ENCODE assay signal across 10 cellular contexts in genomic region chr11:101126551-101127347, GRCh38. TPM values are rescaled to one million over a fixed set of nuclear protein-coding genes. Genes with fewer than 3 reads are reported as not detected.
DNase-seq lines count a peak whose midpoint lies in the region; ATAC-seq and TF ChIP-seq lines count a peak whose summit lies in the region.
"Had no signal": no experiment of that assay in that cellular context is flagged by ENCODE, and none has a peak within 500 bp of the region (broad histone marks: within the 10 kb centered on the region; RNA-seq: fewer than 3 reads in every experiment).

No MANE protein-coding gene starts in this region.

- H3K27ac ChIP-seq in ACC112 (ENCODE audit: low read depth, low read length) (no peak overlapping the region), fibroblast of lung (ENCODE audit: insufficient read depth, low read length) (peak overlapping the region; percentile 16), SJCRH30 (no peak overlapping the region)

- peak; percentile 8 for DNase-seq in MG63
- peak in 1 of 2 donors; percentile 45 for DNase-seq in fibroblast of lung (ENCODE audit: low read depth in 2 of 2)
- no peak for DNase-seq in naive B cell
- no peak for DNase-seq in activated naive CD4-positive, alpha-beta T cell treated with anti-CD3 and anti-CD28 coated beads, Interleukin-2, amount 50 U/mL, for 16 hours
- DNase-seq in SJCRH30: no peak
- DNase-seq: effector CD4-positive, alpha-beta T cell had no signal

- peak overlapping the region; percentile 78 for H3K4me2 ChIP-seq in fibroblast of lung (ENCODE audit: extremely low read depth, insufficient read depth, low read length)

- H3K9me3 Mint-ChIP-seq in naive B cell: peaks cover 0 to 14% (median 2%) of the 10 kb centered on the region in 7 donors

- H3K4me1 Mint-ChIP-seq in naive B cell: peaks cover 4 to 15% (median 14%) of the 10 kb centered on the region in 3 donors

- peaks cover 47 to 67% (median 47%) of the 10 kb centered on the region in 3 donors for H3K27me3 Mint-ChIP-seq in naive B cell

- no peaks in the 10 kb centered on the region for H4K20me1 ChIP-seq in fibroblast of lung (ENCODE audit: control insufficient read depth, extremely low read depth, insufficient read depth, low read length)

- no peak for TF ChIP-seq POLR2A in GM18505 (IDR thresholded peaks at IDR 0.05; ENCODE audit: borderline replicate concordance, extremely low read depth, insufficient read depth, insufficient read length)

- TF ChIP-seq CTCF in fibroblast of lung (conservative IDR thresholded peaks at IDR 0.05 in 1 of 2, IDR thresholded peaks at IDR 0.05 in 1 of 2; ENCODE audit: low read depth in 1 of 2, low read length in 2 of 2): no peak

- ATAC-seq in naive B cell (ENCODE audit: low read depth in 2 of 2) (peak in 1 of 2 donors; percentile 16), GM18505 (IDR thresholded peaks at IDR 0.05; ENCODE audit: unreplicated experiment) (no peak), GM19467 (IDR thresholded peaks at IDR 0.05; ENCODE audit: unreplicated experiment) (no peak)

- no peaks in the 10 kb centered on the region for H3K36me3 Mint-ChIP-seq in naive B cell

- peaks cover 93% of the 10 kb centered on the region for H3K27me3 ChIP-seq in ACC112 (ENCODE audit: insufficient read depth, low read length)
- peaks cover 58% of the 10 kb centered on the region for H3K27me3 ChIP-seq in MG63
- peaks cover 12% of the 10 kb centered on the region for H3K27me3 ChIP-seq in fibroblast of lung (ENCODE audit: control insufficient read depth, insufficient read depth, low read length)
- no peaks in the 10 kb centered on the region for H3K27me3 ChIP-seq in SJCRH30

- H3K4me3 ChIP-seq in ACC112 (ENCODE audit: low read depth, low read length) (peak overlapping the region; percentile 77), MG63 (peak overlapping the region; percentile 40), fibroblast of lung (replicated peaks in 1 of 4; ENCODE audit: control extremely low read depth in 1 of 4, insufficient read depth in 1 of 4, low read depth in 3 of 4, low read length in 4 of 4) (peak overlapping the region; percentile 59 to 72 (median 63)), SJCRH30 (no peak overlapping the region)

- peak overlapping the region; percentile 44 for H3K9ac ChIP-seq in fibroblast of lung (ENCODE audit: insufficient read depth, low read length)

- H3K9me3 ChIP-seq in MG63: no peaks in the 10 kb centered on the region
- no peaks in the 10 kb centered on the region for H3K9me3 ChIP-seq in fibroblast of lung (ENCODE audit: control insufficient read depth, insufficient read depth, low read depth, low read length)
- no peaks in the 10 kb centered on the region for H3K9me3 ChIP-seq in SJCRH30 (replicated peaks)

- H3K4me1 ChIP-seq in ACC112 (ENCODE audit: control insufficient read depth, insufficient read depth, low read length, unreplicated experiment): no peaks in the 10 kb centered on the region
- H3K4me1 ChIP-seq in fibroblast of lung (ENCODE audit: control insufficient read depth, extremely low read depth, insufficient read depth, low read length): no peaks in the 10 kb centered on the region
- no peaks in the 10 kb centered on the region for H3K4me1 ChIP-seq in SJCRH30

- H3K36me3 ChIP-seq in ACC112 (ENCODE audit: insufficient read depth, low read length) (no peaks in the 10 kb centered on the region), MG63 (no peaks in the 10 kb centered on the region), fibroblast of lung (ENCODE audit: control insufficient read depth, insufficient read depth, low read length) (no peaks in the 10 kb centered on the region), SJCRH30 (no peaks in the 10 kb centered on the region)

- no peaks in the 10 kb centered on the region for H3K79me2 ChIP-seq in ACC112 (ENCODE audit: control insufficient read depth, insufficient read depth, low read length, unreplicated experiment)
- no peaks in the 10 kb centered on the region for H3K79me2 ChIP-seq in fibroblast of lung (ENCODE audit: control insufficient read depth, insufficient read depth, low read length)

- peak overlapping the region; percentile 53 for H2AFZ ChIP-seq in ACC112 (ENCODE audit: low read length, unreplicated experiment)
- peak overlapping the region; percentile 87 for H2AFZ ChIP-seq in fibroblast of lung (ENCODE audit: low read length)

- peak overlapping the region; percentile 74 to 89 (median 83) for H3K4me3 Mint-ChIP-seq in naive B cell

- H3K27ac Mint-ChIP-seq in naive B cell: no peak overlapping the region

RNA-seq across cellular contexts. Expression of gene PGR, which starts 2.9 kb away (rescaled TPM):
- not detected in 2 replicates for total RNA-seq in MG63 (2014; rRNA removed; shearing (Covaris generic); ENCODE audit: low replicate concordance)
- 0.77 and 2.0 TPM in 2 replicates for total RNA-seq in fibroblast of lung
- polyA plus RNA-seq in fibroblast of lung (0.19 and 0.41 TPM in 2 replicates), naive B cell (ENCODE audit: low read depth in 6 of 6) (under 1 TPM in 1 of 6 donors, not detected in 5; 0.26 TPM)
- polyA plus RNA-seq in fibroblast of lung (2012): 0.13 and 0.73 TPM in 2 replicates
- polyA minus RNA-seq in fibroblast of lung (ENCODE audit: low replicate concordance): 1.1 and 1.4 TPM in 2 replicates
- total RNA-seq in SJCRH30 (2014; rRNA removed; shearing (Covaris generic)): 0.05 TPM in 1 of 2 replicates, not detected in the other
- total RNA-seq: SK-MEL-5 had no signal
